In genomic region chr16:89291776-89292175, GRCh38 we compare ENCODE assay signal across 1 cellular context.
TF ChIP-seq lines count a peak whose summit lies in the region.

No MANE protein-coding gene starts in this region.

TF ChIP-seq in HCT116, 20 proteins besides CTCF, POLR2A, EP300 and RAD21 (continued from another document):
- TF ChIP-seq REST (IDR thresholded peaks at IDR 0.05; ENCODE audit: low read depth) (no peak), ZBTB33 (IDR thresholded peaks at IDR 0.05; ENCODE audit: extremely low read depth, insufficient replicate concordance, low read length) (no peak), EZH2 (IDR thresholded peaks at IDR 0.05) (no peak), TCF7L2 (IDR thresholded peaks at IDR 0.05; ENCODE audit: borderline replicate concordance, extremely low read depth, insufficient read depth, insufficient read length) (no peak), ELF1 (IDR thresholded peaks at IDR 0.05; ENCODE audit: borderline replicate concordance, low read depth) (no peak)
TF ChIP-seq in HCT116: peak in this region for 0.
